In genomic region chr14:98946995-98947394, GRCh38 we compare ENCODE assay signal across 1 cellular context.
TF ChIP-seq lines count a peak whose summit lies in the region.

No MANE protein-coding gene starts in this region.

TF ChIP-seq in SK-N-SH, 30 proteins besides CTCF, POLR2A, EP300 and RAD21 (continued from another document):
- TF ChIP-seq USF1 (IDR thresholded peaks at IDR 0.05; ENCODE audit: borderline replicate concordance, low read depth): no peak
- TF ChIP-seq TCF12 (IDR thresholded peaks at IDR 0.05): no peak
- TF ChIP-seq GATA2 (CRISPR knock-in tag; IDR thresholded peaks at IDR 0.05): no peak
- no peak for TF ChIP-seq MAX (IDR thresholded peaks at IDR 0.05; ENCODE audit: low read depth)
- no peak for TF ChIP-seq JUND (IDR thresholded peaks at IDR 0.05)
- TF ChIP-seq ZBTB33 (IDR thresholded peaks at IDR 0.05; ENCODE audit: borderline replicate concordance, low read depth): no peak
- TF ChIP-seq NRF1 (IDR thresholded peaks at IDR 0.05; ENCODE audit: low read depth, low read length): no peak
- no peak for TF ChIP-seq NFIC (IDR thresholded peaks at IDR 0.05; ENCODE audit: borderline replicate concordance)
- TF ChIP-seq FOSL2 (IDR thresholded peaks at IDR 0.05; ENCODE audit: borderline replicate concordance, low read depth): no peak
- no peak for TF ChIP-seq RFX5 (IDR thresholded peaks at IDR 0.05; ENCODE audit: low read length)
- no peak for TF ChIP-seq SMC3 (IDR thresholded peaks at IDR 0.05; ENCODE audit: low read depth, low read length)
